In genomic region chr11:10722307-10722706, GRCh38 we compare ENCODE assay signal across 30 cellular contexts. TPM values are rescaled to one million over a fixed set of nuclear protein-coding genes. Genes with fewer than 3 reads are reported as not detected.
"Had no signal": no experiment of that assay in that cellular context is flagged by ENCODE, and none has a peak within 500 bp of the region (broad histone marks: within the 10 kb centered on the region; RNA-seq: fewer than 3 reads in every experiment).

No MANE protein-coding gene starts in this region.

- H3K27ac ChIP-seq: breast epithelium, epithelial cell of prostate, esophagus squamous epithelium, heart right ventricle, suprapubic skin, tibial artery, upper lobe of right lung had no signal

- H3K4me1 ChIP-seq: breast epithelium, suprapubic skin, tibial artery, upper lobe of right lung had no signal

- H3K9me3 ChIP-seq: breast epithelium, esophagus squamous epithelium, mucosa of descending colon, suprapubic skin, tibial artery, upper lobe of right lung had no signal

- H3K4me3 ChIP-seq: breast epithelium, esophagus squamous epithelium, heart right ventricle, lung, mucosa of descending colon, suprapubic skin, tibial artery, upper lobe of right lung had no signal

- H3K36me3 ChIP-seq: breast epithelium, esophagus squamous epithelium, heart right ventricle, suprapubic skin, tibial artery, upper lobe of right lung had no signal

- FAIRE-seq: endometrium had no signal

- H3K27me3 Mint-ChIP-seq: activated naive CD4-positive, alpha-beta T cell treated with anti-CD3 and anti-CD28 coated beads, Interleukin-2, amount 50 U/mL, for 24 hours had no signal

- H3K9me3 Mint-ChIP-seq: activated CD4-positive, alpha-beta memory T cell treated with anti-CD3 and anti-CD28 coated beads, Interleukin-2, amount 10 ng/mL, durations not matched to agents 7 days and 5 days; activated CD4-positive, alpha-beta T cell treated with anti-CD3 and anti-CD28 coated beads, Interleukin-2, amount 10 ng/mL, durations not matched to agents 7 days and 5 days; activated naive CD4-positive, alpha-beta T cell treated with anti-CD3 and anti-CD28 coated beads, Interleukin-2, amount 50 U/mL, for 24 hours; activated naive CD8-positive, alpha-beta T cell treated with anti-CD3 and anti-CD28 coated beads, Interleukin-2, amount 50 U/mL, for 24 hours; activated T-cell treated with anti-CD3 and anti-CD28 coated beads, Interleukin-2, amount 50 U/mL, for 24 hours; central memory CD8-positive, alpha-beta T cell; dendritic cell treated with granulocyte-macrophage colony-stimulating factor and Interleukin-4, amounts not matched to agents 40 ng/mL and 50 ng/mL, for 4 days; natural killer cell treated with Interleukin-12 subunit alpha and Interleukin-12 subunit beta and Interleukin-15 and Interleukin-18, amount 100 ng/mL, for 72 hours; T-helper 2 cell treated with Interferon-gamma antibody and Interleukin-4, amounts not matched to agents 5 μg/mL and 100 μg/mL, for 36 hours; WTC11 had no signal

- H3K4me3 Mint-ChIP-seq: activated CD4-positive, alpha-beta memory T cell treated with anti-CD3 and anti-CD28 coated beads, Interleukin-2, amount 10 ng/mL, durations not matched to agents 7 days and 5 days; activated CD4-positive, alpha-beta T cell treated with anti-CD3 and anti-CD28 coated beads, Interleukin-2, amount 10 ng/mL, durations not matched to agents 7 days and 5 days; activated naive CD4-positive, alpha-beta T cell treated with anti-CD3 and anti-CD28 coated beads, Interleukin-2, amount 50 U/mL, for 24 hours; activated naive CD8-positive, alpha-beta T cell treated with anti-CD3 and anti-CD28 coated beads, Interleukin-2, amount 50 U/mL, for 24 hours; activated T-cell treated with anti-CD3 and anti-CD28 coated beads, Interleukin-2, amount 50 U/mL, for 24 hours; central memory CD8-positive, alpha-beta T cell; dendritic cell treated with granulocyte-macrophage colony-stimulating factor and Interleukin-4, amounts not matched to agents 40 ng/mL and 50 ng/mL, for 4 days; natural killer cell treated with Interleukin-12 subunit alpha and Interleukin-12 subunit beta and Interleukin-15 and Interleukin-18, amount 100 ng/mL, for 72 hours; T-helper 2 cell treated with Interferon-gamma antibody and Interleukin-4, amounts not matched to agents 5 μg/mL and 100 μg/mL, for 36 hours; WTC11 had no signal

- H3K36me3 Mint-ChIP-seq: activated naive CD4-positive, alpha-beta T cell treated with anti-CD3 and anti-CD28 coated beads, Interleukin-2, amount 50 U/mL, for 24 hours; natural killer cell treated with Interleukin-12 subunit alpha and Interleukin-12 subunit beta and Interleukin-15 and Interleukin-18, amount 100 ng/mL, for 72 hours; WTC11 had no signal

- H3K27ac Mint-ChIP-seq: activated CD4-positive, alpha-beta memory T cell treated with anti-CD3 and anti-CD28 coated beads, Interleukin-2, amount 10 ng/mL, durations not matched to agents 7 days and 5 days; activated CD4-positive, alpha-beta T cell treated with anti-CD3 and anti-CD28 coated beads, Interleukin-2, amount 10 ng/mL, durations not matched to agents 7 days and 5 days; activated naive CD4-positive, alpha-beta T cell treated with anti-CD3 and anti-CD28 coated beads, Interleukin-2, amount 50 U/mL, for 24 hours; activated naive CD8-positive, alpha-beta T cell treated with anti-CD3 and anti-CD28 coated beads, Interleukin-2, amount 50 U/mL, for 24 hours; activated T-cell treated with anti-CD3 and anti-CD28 coated beads, Interleukin-2, amount 50 U/mL, for 24 hours; dendritic cell treated with granulocyte-macrophage colony-stimulating factor and Interleukin-4, amounts not matched to agents 40 ng/mL and 50 ng/mL, for 4 days; natural killer cell treated with Interleukin-12 subunit alpha and Interleukin-12 subunit beta and Interleukin-15 and Interleukin-18, amount 100 ng/mL, for 72 hours; T-helper 2 cell treated with Interferon-gamma antibody and Interleukin-4, amounts not matched to agents 5 μg/mL and 100 μg/mL, for 36 hours; WTC11 had no signal

- H3K4me1 Mint-ChIP-seq: WTC11 had no signal

- ATAC-seq: activated naive CD8-positive, alpha-beta T cell treated with anti-CD3 and anti-CD28 coated beads, Interleukin-2, amount 50 U/mL, for 24 hours; heart right ventricle; left lobe of liver; mucosa of descending colon; natural killer cell treated with Interleukin-12 subunit alpha and Interleukin-12 subunit beta and Interleukin-15 and Interleukin-18, amount 100 ng/mL, for 72 hours; right cardiac atrium; upper lobe of right lung; WTC11 had no signal

- DNase-seq: activated CD4-positive, alpha-beta memory T cell treated with anti-CD3 and anti-CD28 coated beads, Interleukin-2, amount 10 ng/mL, durations not matched to agents 7 days and 5 days; activated CD4-positive, alpha-beta T cell treated with anti-CD3 and anti-CD28 coated beads for 1 hour; activated CD4-positive, alpha-beta T cell treated with anti-CD3 and anti-CD28 coated beads, Interleukin-2, amount 10 ng/mL, durations not matched to agents 7 days and 5 days; activated CD8-positive, alpha-beta memory T cell treated with anti-CD3 and anti-CD28 coated beads, Interleukin-2, amount 50 U/mL, for 48 hours; activated gamma-delta T cell treated with Interleukin-2 at 50 U/mL for 16 hours; activated naive CD8-positive, alpha-beta T cell treated with anti-CD3 and anti-CD28 coated beads, Interleukin-2, amount 50 U/mL, for 24 hours; activated T-cell treated with anti-CD3 and anti-CD28 coated beads, Interleukin-2, amount 50 U/mL, for 24 hours; amygdala; esophagus squamous epithelium; foreskin melanocyte; heart right ventricle; kidney glomerular epithelial cell; mesendoderm; mucosa of descending colon; right cardiac atrium; stimulated activated naive CD4-positive, alpha-beta T cell; tibial artery; upper lobe of right lung had no signal

- H3K27me3 ChIP-seq: breast epithelium, esophagus squamous epithelium, suprapubic skin, tibial artery, upper lobe of right lung had no signal

RNA-seq across cellular contexts. Expression of gene IRAG1, which starts 28.8 kb away (rescaled TPM):
- total RNA-seq: activated CD4-positive, alpha-beta T cell treated with anti-CD3 and anti-CD28 coated beads, Interleukin-2, amount 10 ng/mL, durations not matched to agents 7 days and 5 days; natural killer cell treated with Interleukin-12 subunit alpha and Interleukin-12 subunit beta and Interleukin-15 and Interleukin-18, amount 100 ng/mL, for 72 hours had no signal
